In the genomic region with DNA sequence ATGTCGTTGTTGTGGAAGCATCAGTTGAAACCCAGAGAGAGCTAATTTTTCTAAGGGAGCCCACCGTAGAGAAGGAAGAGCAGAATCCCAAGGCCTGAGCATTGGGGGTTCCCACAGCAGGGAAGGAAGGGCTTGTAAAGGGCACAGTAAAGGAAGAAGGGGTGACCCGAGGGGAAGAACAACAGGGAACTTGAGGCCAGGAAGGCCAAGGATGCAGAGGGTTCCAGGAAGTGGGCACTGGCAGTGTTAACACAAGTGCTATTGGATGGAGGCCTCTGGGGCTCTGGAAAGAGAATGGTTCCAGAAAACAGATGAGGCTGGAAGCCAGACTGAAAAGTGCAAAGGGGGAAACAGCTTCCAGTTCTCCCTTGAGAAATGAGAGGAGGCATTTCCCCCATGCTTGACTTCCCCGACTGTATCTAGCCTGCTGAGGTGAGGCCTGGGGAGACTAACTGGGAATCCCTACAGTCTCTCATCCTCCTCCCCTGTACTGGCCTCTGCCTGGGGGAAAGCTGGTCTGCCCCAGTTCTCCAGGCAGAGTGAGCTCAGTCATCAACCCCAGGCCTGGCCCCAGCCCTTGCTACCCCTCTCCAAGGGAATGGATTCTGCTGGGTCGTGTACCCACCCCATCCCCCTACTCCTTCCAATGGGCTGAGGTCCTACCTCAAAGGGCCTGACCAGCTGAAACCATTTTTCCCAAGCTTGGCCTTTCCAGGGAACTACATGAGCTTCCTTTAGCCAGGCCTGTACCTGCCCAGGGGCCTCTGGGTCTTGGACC, we compare ENCODE assay signal across 1 cellular context.
TF ChIP-seq lines count a peak whose summit lies in the region.

No MANE protein-coding gene starts in this region.

TF ChIP-seq in endothelial cell of umbilical vein, 7 proteins besides CTCF, POLR2A, EP300 and RAD21:
- TF ChIP-seq FOS (IDR thresholded peaks at IDR 0.05; ENCODE audit: borderline replicate concordance, insufficient read depth, low read length): no peak
- no peak for TF ChIP-seq JUN (IDR thresholded peaks at IDR 0.05; ENCODE audit: borderline replicate concordance, insufficient read depth, insufficient read length, low read depth)
- no peak for TF ChIP-seq GATA2 (IDR thresholded peaks at IDR 0.05; ENCODE audit: insufficient read depth, insufficient read length, low read depth, low read length)
- TF ChIP-seq MAX (IDR thresholded peaks at IDR 0.05; ENCODE audit: insufficient read depth, insufficient read length): no peak
- no peak for TF ChIP-seq MYC (IDR thresholded peaks at IDR 0.05; ENCODE audit: low read depth, low read length)
- TF ChIP-seq POLR2AphosphoS5 (IDR thresholded peaks at IDR 0.05; ENCODE audit: insufficient read depth, low read depth, low read length): no peak
- TF ChIP-seq EZH2 (IDR thresholded peaks at IDR 0.05; ENCODE audit: borderline replicate concordance, low read depth, low read length, severe bottlenecking): no peak
